ENCODE assay signal across 1 cellular context in genomic region chr1:23370744-23371710, GRCh38.
TF ChIP-seq lines count a peak whose summit lies in the region.

No MANE protein-coding gene starts in this region.

TF ChIP-seq in HEK293, 187 proteins besides CTCF, POLR2A, EP300 and RAD21 (continued from another document):
- TF ChIP-seq ZBTB11 (tag by site-specific recombination; conservative IDR thresholded peaks at IDR 0.05; ENCODE audit: low read depth) (0 out of 2 replicates have a peak, but pooled peaks have one; percentile 28), GFI1B (tag by site-specific recombination; IDR thresholded peaks at IDR 0.05) (no peak), ZSCAN30 (tag by site-specific recombination; IDR thresholded peaks at IDR 0.05) (peak; percentile 63; the same call in 1 of the 2 replicates), EGR2 (tag by site-specific recombination; IDR thresholded peaks at IDR 0.05; ENCODE audit: low read depth) (peak; percentile 60), ZEB2 (tag by site-specific recombination; IDR thresholded peaks at IDR 0.05) (0 out of 2 replicates have a peak, but pooled peaks have one; percentile 45), ZBTB20 (tag by site-specific recombination; IDR thresholded peaks at IDR 0.05) (peak; percentile 85), BCL11B (tag by site-specific recombination; IDR thresholded peaks at IDR 0.05; ENCODE audit: low read depth) (peak; percentile 54; the same call in 1 of the 2 replicates), ZNF2 (tag by site-specific recombination; IDR thresholded peaks at IDR 0.05) (no peak), ZNF202 (tag by site-specific recombination; IDR thresholded peaks at IDR 0.05; ENCODE audit: borderline replicate concordance) (no peak), OSR2 (tag by site-specific recombination; IDR thresholded peaks at IDR 0.05) (0 out of 2 replicates have a peak, but pooled peaks have one; percentile 9), ZNF600 (tag by site-specific recombination; IDR thresholded peaks at IDR 0.05) (peak; percentile 54; the same call in 1 of the 2 replicates), ZBTB8A (tag by site-specific recombination; IDR thresholded peaks at IDR 0.05) (peak; percentile 92), ZBTB17 (tag by site-specific recombination; IDR thresholded peaks at IDR 0.05) (0 out of 2 replicates have a peak, but pooled peaks have one; percentile 31), ZNF561 (tag by site-specific recombination; IDR thresholded peaks at IDR 0.05; ENCODE audit: borderline replicate concordance) (peak; percentile 53; the same call in 1 of the 2 replicates), PRDM4 (tag by site-specific recombination; IDR thresholded peaks at IDR 0.05) (peak; percentile 49), BCL11A (tag by site-specific recombination; IDR thresholded peaks at IDR 0.05; ENCODE audit: low read depth) (no peak), GLIS2 (tag by site-specific recombination; IDR thresholded peaks at IDR 0.05) (peak; percentile 51), ZNF341 (tag by site-specific recombination; IDR thresholded peaks at IDR 0.05; ENCODE audit: low read depth) (peak; percentile 66; the same call in 1 of the 2 replicates), KLF7 (tag by site-specific recombination; IDR thresholded peaks at IDR 0.05; ENCODE audit: borderline replicate concordance) (peak; percentile 30; the same call in 1 of the 2 replicates), SP7 (tag by site-specific recombination; IDR thresholded peaks at IDR 0.05) (peak; percentile 99), ZNF423 (tag by site-specific recombination; IDR thresholded peaks at IDR 0.05) (peak; percentile 83), ZIC2 (tag by site-specific recombination; IDR thresholded peaks at IDR 0.05) (peak; percentile 92), PBX3 (CRISPR knock-in tag; IDR thresholded peaks at IDR 0.05) (0 out of 2 replicates have a peak, but pooled peaks have one; percentile 23)
